ENCODE assay signal across 18 cellular contexts in the genomic region with DNA sequence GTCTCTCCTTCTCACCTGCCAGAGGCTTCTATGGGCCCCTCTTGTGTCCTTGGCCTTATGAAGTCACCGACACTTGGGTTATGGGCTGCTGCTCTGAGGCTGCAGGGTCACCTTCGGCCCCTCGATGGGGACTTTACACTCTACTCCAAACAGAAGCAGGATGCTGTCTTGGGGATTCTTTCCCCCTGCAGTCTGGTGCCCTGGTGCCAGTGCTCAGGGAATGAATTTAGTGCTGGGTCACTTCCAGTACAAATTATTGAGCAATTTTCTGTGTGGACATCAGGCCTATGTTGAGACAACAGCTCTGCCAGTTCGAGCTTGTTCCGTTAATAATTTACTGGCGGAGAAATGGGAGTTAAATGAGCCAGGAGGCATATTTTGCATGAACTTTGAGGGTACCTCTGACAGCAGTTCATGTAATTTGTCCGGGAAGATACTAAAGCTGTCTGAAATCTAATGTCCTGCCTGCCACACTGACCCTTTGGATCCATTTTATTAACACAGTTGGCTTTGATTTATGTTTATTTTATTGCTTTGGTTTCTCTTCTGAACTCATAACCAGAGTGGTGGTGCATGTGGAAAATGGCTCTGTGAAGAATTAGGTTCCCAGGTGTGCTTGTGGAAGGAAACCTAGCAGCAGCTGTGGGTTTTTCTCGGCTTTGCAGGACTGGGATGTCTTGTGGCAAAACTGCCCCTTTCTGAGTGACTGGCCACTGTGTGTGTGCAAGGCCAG. TPM values are rescaled to one million over a fixed set of nuclear protein-coding genes. Genes with fewer than 3 reads are reported as not detected.
DNase-seq lines count a peak whose midpoint lies in the region; ATAC-seq, FAIRE-seq and TF ChIP-seq lines count a peak whose summit lies in the region.
"Had no signal": no experiment of that assay in that cellular context is flagged by ENCODE, and none has a peak within 500 bp of the region (broad histone marks: within the 10 kb centered on the region; RNA-seq: fewer than 3 reads in every experiment).

No MANE protein-coding gene starts in this region.

- H3K36me3 ChIP-seq in pancreas, result no peaks in the 10 kb centered on the region
- H3K36me3 ChIP-seq: suprapubic skin, WERI-Rb-1 had no signal

- H3K4me3 ChIP-seq in pancreas, result no peak overlapping the region
- H3K4me3 ChIP-seq: PC-9, suprapubic skin had no signal

- ATAC-seq in pancreas, result peak; percentile 90 to 96 (median 94)
- ATAC-seq in GM18498 (IDR thresholded peaks at IDR 0.05; ENCODE audit: unreplicated experiment), result no peak
- no peak for ATAC-seq in HG02870 (IDR thresholded peaks at IDR 0.05; ENCODE audit: unreplicated experiment)
- ATAC-seq in natural killer cell, result no peak
- ATAC-seq: T-cell had no signal

- TF ChIP-seq CTCF in pancreas (IDR thresholded peaks at IDR 0.05) (no peak), natural killer cell (IDR thresholded peaks at IDR 0.05) (no peak)

- DNase-seq in ACHN (peak; percentile 65), NCI-H69 (lab: John Stamatoyannopoulos, UW) (peak; percentile 72), glomerular visceral epithelial cell (ENCODE audit: extremely low spot score) (peak; percentile 78), pancreas (peak in 3 of 6 donors; percentile 19 to 50 (median 35)), amygdala (lab: John Stamatoyannopoulos, UW) (no peak), natural killer cell (no peak)
- DNase-seq: activated effector memory CD4-positive, alpha-beta T cell treated with anti-CD3 and anti-CD28 coated beads, Interleukin-2, amount 50 U/mL, for 16 hours; effector CD8-positive, alpha-beta T cell; foreskin melanocyte; GDM1; NCI-H2029; NCI-H526 treated with DMSO at 0.1 percent for 48 hours; PC-9; T-cell; WERI-Rb-1 had no signal

- WGBS in pancreas, 2 donors, result 30 to 35% methylated on average over 8 of the region's 8 CpGs

- no peak overlapping the region for H3K27ac Mint-ChIP-seq in natural killer cell
- H3K27ac Mint-ChIP-seq: T-cell had no signal

- H3K9me3 Mint-ChIP-seq in natural killer cell, result no peaks in the 10 kb centered on the region

- no peaks in the 10 kb centered on the region for H3K36me3 Mint-ChIP-seq in natural killer cell
- H3K36me3 Mint-ChIP-seq: T-cell had no signal

- no peaks in the 10 kb centered on the region for H3K27me3 ChIP-seq in pancreas
- H3K27me3 ChIP-seq: suprapubic skin had no signal

- no peaks in the 10 kb centered on the region for H3K9me3 ChIP-seq in pancreas
- H3K9me3 ChIP-seq: suprapubic skin had no signal

- intact Hi-C loops in pancreas (cut with DNase I) (no loop called here), natural killer cell (cut with micrococcal nuclease) (no loop called here)

- H3K27me3 Mint-ChIP-seq in natural killer cell (ENCODE audit: low read depth in 2 of 2), result peaks cover 3 to 6% of the 10 kb centered on the region in 2 donors

- no peak overlapping the region for H3K4me3 Mint-ChIP-seq in natural killer cell
- H3K4me3 Mint-ChIP-seq: T-cell had no signal

- peaks cover 0 to 22% (median 13%) of the 10 kb centered on the region in 3 donors for H3K4me1 ChIP-seq in pancreas

- no peaks in the 10 kb centered on the region for H3K4me1 Mint-ChIP-seq in natural killer cell
- H3K4me1 Mint-ChIP-seq: T-cell had no signal

- in situ Hi-C loops in ACHN (cut with HindIII; ENCODE audit: low pct_ligation_motif_present, low pct_unique_long_range_greater_than_20kb, low sequenced_read_pairs), result no loop called here

- FAIRE-seq in pancreas (lab: Jason Lieb, UNC), result no peak

- peak overlapping the region in 2 of 4 donors; percentile 39 to 55 for H3K27ac ChIP-seq in pancreas
- H3K27ac ChIP-seq: PC-9, suprapubic skin, WERI-Rb-1 had no signal

RNA-seq across cellular contexts. Expression of gene DHX8, which starts 34.1 kb away (rescaled TPM):
- 10 to 100 TPM; 11.0 to 26.0 (median 16.8) TPM for total RNA-seq in pancreas
- polyA plus RNA-seq in pancreas, result 10 to 100 TPM; 13.2 to 18.9 TPM
- total RNA-seq in natural killer cell, result 100 to 1,000 TPM in 2 of 3 donors, 10 to 100 TPM in 1; 88.3 to 106 (median 105) TPM

RNA-seq across cellular contexts. Expression of gene ARL4D, which starts 50.8 kb away (rescaled TPM):
- total RNA-seq in pancreas, result 1 to 10 TPM; 1.2 to 2.6 (median 1.5) TPM
- polyA plus RNA-seq in pancreas, result 1 to 10 TPM; 2.1 to 3.9 TPM
- total RNA-seq in natural killer cell, result 1 to 10 TPM; 4.1 to 6.9 (median 5.3) TPM

Comparison
In these comparisons a context has a peak if more than half of its experiments do, and no peak if none do; other contexts are left out.
1. DNase-seq: peak in ACHN (single experiment), NCI-H69 (single experiment) and glomerular visceral epithelial cell (single experiment); none in amygdala (0 of 56) and natural killer cell (single experiment).
2. ATAC-seq: peak in pancreas (4 of 4); none in GM18498 (single experiment), HG02870 (single experiment) and natural killer cell (0 of 3).